ENCODE assay signal across 1 cellular context in the genomic region with DNA sequence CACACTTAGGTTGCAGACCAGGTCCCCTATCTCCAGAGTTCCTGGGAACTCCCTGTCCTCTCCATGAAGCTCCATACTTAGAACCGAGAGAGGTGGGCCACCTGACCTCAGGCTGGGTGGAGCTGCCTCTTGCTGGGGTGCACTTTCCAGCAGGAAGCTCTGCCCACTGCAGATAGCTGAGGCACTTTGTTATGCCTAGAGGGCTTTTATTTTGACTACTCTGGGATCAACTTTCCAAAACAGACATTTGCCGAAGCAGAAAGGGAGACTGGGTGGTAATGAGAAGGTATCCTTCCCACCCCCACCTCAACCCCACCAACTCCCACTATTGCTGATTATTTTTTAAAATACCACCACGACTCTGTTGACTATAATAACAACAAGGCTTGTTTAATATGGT.
TF ChIP-seq lines count a peak whose summit lies in the region.

No MANE protein-coding gene starts in this region.

TF ChIP-seq in HEK293, 187 proteins besides CTCF, POLR2A, EP300 and RAD21 (continued from another document):
- no peak for TF ChIP-seq ZNF248 (tag by site-specific recombination; IDR thresholded peaks at IDR 0.05)
- TF ChIP-seq ZNF138 (tag by site-specific recombination; IDR thresholded peaks at IDR 0.05; ENCODE audit: borderline replicate concordance) = no peak
- TF ChIP-seq ZFHX2 (tag by site-specific recombination; conservative IDR thresholded peaks at IDR 0.05) = peak; percentile 53
- TF ChIP-seq OSR2 (tag by site-specific recombination; IDR thresholded peaks at IDR 0.05) = no peak
- TF ChIP-seq, protein P1, sequence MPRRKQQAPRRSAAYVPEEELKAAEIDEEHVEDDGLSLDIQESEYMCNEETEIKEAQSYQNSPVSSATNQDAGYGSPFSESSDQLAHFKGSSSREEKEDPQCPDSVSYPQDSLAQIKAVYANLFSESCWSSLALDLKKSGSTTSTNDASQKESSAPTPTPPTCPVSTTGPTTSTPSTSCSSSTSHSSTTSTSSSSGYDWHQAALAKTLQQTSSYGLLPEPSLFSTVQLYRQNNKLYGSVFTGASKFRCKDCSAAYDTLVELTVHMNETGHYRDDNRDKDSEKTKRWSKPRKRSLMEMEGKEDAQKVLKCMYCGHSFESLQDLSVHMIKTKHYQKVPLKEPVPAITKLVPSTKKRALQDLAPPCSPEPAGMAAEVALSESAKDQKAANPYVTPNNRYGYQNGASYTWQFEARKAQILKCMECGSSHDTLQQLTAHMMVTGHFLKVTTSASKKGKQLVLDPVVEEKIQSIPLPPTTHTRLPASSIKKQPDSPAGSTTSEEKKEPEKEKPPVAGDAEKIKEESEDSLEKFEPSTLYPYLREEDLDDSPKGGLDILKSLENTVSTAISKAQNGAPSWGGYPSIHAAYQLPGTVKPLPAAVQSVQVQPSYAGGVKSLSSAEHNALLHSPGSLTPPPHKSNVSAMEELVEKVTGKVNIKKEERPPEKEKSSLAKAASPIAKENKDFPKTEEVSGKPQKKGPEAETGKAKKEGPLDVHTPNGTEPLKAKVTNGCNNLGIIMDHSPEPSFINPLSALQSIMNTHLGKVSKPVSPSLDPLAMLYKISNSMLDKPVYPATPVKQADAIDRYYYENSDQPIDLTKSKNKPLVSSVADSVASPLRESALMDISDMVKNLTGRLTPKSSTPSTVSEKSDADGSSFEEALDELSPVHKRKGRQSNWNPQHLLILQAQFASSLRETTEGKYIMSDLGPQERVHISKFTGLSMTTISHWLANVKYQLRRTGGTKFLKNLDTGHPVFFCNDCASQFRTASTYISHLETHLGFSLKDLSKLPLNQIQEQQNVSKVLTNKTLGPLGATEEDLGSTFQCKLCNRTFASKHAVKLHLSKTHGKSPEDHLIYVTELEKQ (tag by site-specific recombination; IDR thresholded peaks at IDR 0.05; ENCODE audit: borderline replicate concordance) = no peak
- TF ChIP-seq, protein P2, sequence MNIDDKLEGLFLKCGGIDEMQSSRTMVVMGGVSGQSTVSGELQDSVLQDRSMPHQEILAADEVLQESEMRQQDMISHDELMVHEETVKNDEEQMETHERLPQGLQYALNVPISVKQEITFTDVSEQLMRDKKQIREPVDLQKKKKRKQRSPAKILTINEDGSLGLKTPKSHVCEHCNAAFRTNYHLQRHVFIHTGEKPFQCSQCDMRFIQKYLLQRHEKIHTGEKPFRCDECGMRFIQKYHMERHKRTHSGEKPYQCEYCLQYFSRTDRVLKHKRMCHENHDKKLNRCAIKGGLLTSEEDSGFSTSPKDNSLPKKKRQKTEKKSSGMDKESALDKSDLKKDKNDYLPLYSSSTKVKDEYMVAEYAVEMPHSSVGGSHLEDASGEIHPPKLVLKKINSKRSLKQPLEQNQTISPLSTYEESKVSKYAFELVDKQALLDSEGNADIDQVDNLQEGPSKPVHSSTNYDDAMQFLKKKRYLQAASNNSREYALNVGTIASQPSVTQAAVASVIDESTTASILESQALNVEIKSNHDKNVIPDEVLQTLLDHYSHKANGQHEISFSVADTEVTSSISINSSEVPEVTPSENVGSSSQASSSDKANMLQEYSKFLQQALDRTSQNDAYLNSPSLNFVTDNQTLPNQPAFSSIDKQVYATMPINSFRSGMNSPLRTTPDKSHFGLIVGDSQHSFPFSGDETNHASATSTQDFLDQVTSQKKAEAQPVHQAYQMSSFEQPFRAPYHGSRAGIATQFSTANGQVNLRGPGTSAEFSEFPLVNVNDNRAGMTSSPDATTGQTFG (tag by site-specific recombination; IDR thresholded peaks at IDR 0.05; ENCODE audit: borderline replicate concordance) = no peak
